In genomic region chr3:154559623-154560022, GRCh38 we compare ENCODE assay signal across 26 cellular contexts.
"Had no signal": no experiment of that assay in that cellular context is flagged by ENCODE, and none has a peak within 500 bp of the region (broad histone marks: within the 10 kb centered on the region; RNA-seq: fewer than 3 reads in every experiment).

No MANE protein-coding gene starts in this region.

- H3K27ac ChIP-seq: neutrophil, pancreas, prostate gland, right atrium auricular region, right lobe of liver, sigmoid colon, stomach, thoracic aorta, thyroid gland, tibial nerve, upper lobe of left lung, vagina had no signal

- H3K4me3 ChIP-seq: pancreas, prostate gland, right atrium auricular region, right lobe of liver, sigmoid colon, stomach, thoracic aorta, thyroid gland, tibial nerve, upper lobe of left lung, vagina had no signal

- H3K27me3 ChIP-seq: neutrophil, pancreas, right atrium auricular region, right lobe of liver, sigmoid colon, stomach, thyroid gland, tibial nerve, upper lobe of left lung, vagina had no signal

- H3K27ac Mint-ChIP-seq: natural killer cell treated with Interleukin-12 subunit alpha and Interleukin-12 subunit beta and Interleukin-15 and Interleukin-18, amount 100 ng/mL, for 72 hours; nephron progenitor cell; stimulated activated effector memory CD8-positive, alpha-beta T cell treated with anti-CD3 and anti-CD28 coated beads, Interleukin-12 subunit alpha, Interleukin-12 subunit beta, amount 100 ng/mL, for 72 hours; stimulated activated naive B cell treated with anti-CD40 and anti-IgM and Interleukin-4, amounts not matched to agents 10 μg/mL and 1 μg/mL and 100 μg/mL, for 72 hours; stimulated activated naive CD8-positive, alpha-beta T cell treated with anti-CD3 and anti-CD28 coated beads, Interleukin-15, Interleukin-2, amounts not matched to agents 100 ng/mL and 50 ng/mL, for 24 hours had no signal

- H3K4me3 Mint-ChIP-seq: natural killer cell treated with Interleukin-12 subunit alpha and Interleukin-12 subunit beta and Interleukin-15 and Interleukin-18, amount 100 ng/mL, for 72 hours; nephron progenitor cell; neural crest cell; stimulated activated effector memory CD8-positive, alpha-beta T cell treated with anti-CD3 and anti-CD28 coated beads, Interleukin-12 subunit alpha, Interleukin-12 subunit beta, amount 100 ng/mL, for 72 hours; stimulated activated naive B cell treated with anti-CD40 and anti-IgM and Interleukin-4, amounts not matched to agents 10 μg/mL and 1 μg/mL and 100 μg/mL, for 72 hours; stimulated activated naive CD8-positive, alpha-beta T cell treated with anti-CD3 and anti-CD28 coated beads, Interleukin-15, Interleukin-2, amounts not matched to agents 100 ng/mL and 50 ng/mL, for 24 hours had no signal

- H3K9me3 ChIP-seq: neutrophil, pancreas, prostate gland, right atrium auricular region, right lobe of liver, sigmoid colon, stomach, thoracic aorta, thyroid gland, tibial nerve, upper lobe of left lung, vagina had no signal

- ATAC-seq: natural killer cell treated with Interleukin-12 subunit alpha and Interleukin-12 subunit beta and Interleukin-15 and Interleukin-18, amount 100 ng/mL, for 72 hours; pancreas; right lobe of liver; stimulated activated effector memory CD8-positive, alpha-beta T cell treated with anti-CD3 and anti-CD28 coated beads, Interleukin-12 subunit alpha, Interleukin-12 subunit beta, amount 100 ng/mL, for 72 hours; stimulated activated naive B cell treated with anti-CD40 and anti-IgM and Interleukin-4, amounts not matched to agents 10 μg/mL and 1 μg/mL and 100 μg/mL, for 72 hours had no signal

- DNase-seq: nephron progenitor cell; nucleus accumbens; pancreas; retina; right lobe of liver; sigmoid colon; small intestine; stimulated activated CD4-positive, alpha-beta T cell treated with anti-CD3 and anti-CD28 coated beads, Interleukin-15, amount 100 ng/mL, for 24 hours; stimulated activated CD4-positive, alpha-beta T cell treated with anti-CD3 and anti-CD28 coated beads, Interleukin-2, amount 100 ng/mL, for 24 hours; stimulated activated CD4-positive, alpha-beta T cell treated with anti-CD3 and anti-CD28 coated beads, Interleukin-2, amount 100 ng/mL, for 48 hours; stimulated activated CD4-positive, alpha-beta T cell treated with anti-CD3 and anti-CD28 coated beads, Interleukin-4, amount 100 ng/mL, for 24 hours; stimulated activated naive B cell treated with anti-CD40 and anti-IgM and Interleukin-4, amounts not matched to agents 10 μg/mL and 1 μg/mL and 100 μg/mL, for 72 hours; stimulated activated naive CD4-positive, alpha-beta T cell treated with Interleukin-2 at 50 U/mL for 16 hours; stomach; thyroid gland; upper lobe of left lung had no signal

- H3K9me3 Mint-ChIP-seq: nephron progenitor cell; neural crest cell; stimulated activated naive B cell treated with anti-CD40 and anti-IgM and Interleukin-4, amounts not matched to agents 10 μg/mL and 1 μg/mL and 100 μg/mL, for 72 hours; stimulated activated naive CD8-positive, alpha-beta T cell treated with anti-CD3 and anti-CD28 coated beads, Interleukin-15, Interleukin-2, amounts not matched to agents 100 ng/mL and 50 ng/mL, for 24 hours had no signal

- H3K27me3 Mint-ChIP-seq: natural killer cell treated with Interleukin-12 subunit alpha and Interleukin-12 subunit beta and Interleukin-15 and Interleukin-18, amount 100 ng/mL, for 72 hours; stimulated activated naive B cell treated with anti-CD40 and anti-IgM and Interleukin-4, amounts not matched to agents 10 μg/mL and 1 μg/mL and 100 μg/mL, for 72 hours; stimulated activated naive CD8-positive, alpha-beta T cell treated with anti-CD3 and anti-CD28 coated beads, Interleukin-15, Interleukin-2, amounts not matched to agents 100 ng/mL and 50 ng/mL, for 24 hours had no signal

- H3K4me1 Mint-ChIP-seq: nephron progenitor cell; neural crest cell; stimulated activated effector memory CD8-positive, alpha-beta T cell treated with anti-CD3 and anti-CD28 coated beads, Interleukin-12 subunit alpha, Interleukin-12 subunit beta, amount 100 ng/mL, for 72 hours; stimulated activated naive B cell treated with anti-CD40 and anti-IgM and Interleukin-4, amounts not matched to agents 10 μg/mL and 1 μg/mL and 100 μg/mL, for 72 hours had no signal

- H3K4me1 ChIP-seq: pancreas, prostate gland, right atrium auricular region, right lobe of liver, sigmoid colon, stomach, thyroid gland, tibial nerve, upper lobe of left lung, vagina had no signal

- H3K36me3 ChIP-seq: neutrophil, pancreas, prostate gland, right atrium auricular region, right lobe of liver, sigmoid colon, stomach, thoracic aorta, thyroid gland, tibial nerve, upper lobe of left lung, vagina had no signal

- H3K36me3 Mint-ChIP-seq: natural killer cell treated with Interleukin-12 subunit alpha and Interleukin-12 subunit beta and Interleukin-15 and Interleukin-18, amount 100 ng/mL, for 72 hours; stimulated activated effector memory CD8-positive, alpha-beta T cell treated with anti-CD3 and anti-CD28 coated beads, Interleukin-12 subunit alpha, Interleukin-12 subunit beta, amount 100 ng/mL, for 72 hours; stimulated activated naive B cell treated with anti-CD40 and anti-IgM and Interleukin-4, amounts not matched to agents 10 μg/mL and 1 μg/mL and 100 μg/mL, for 72 hours had no signal
